ENCODE assay signal across 8 cellular contexts in the genomic region with DNA sequence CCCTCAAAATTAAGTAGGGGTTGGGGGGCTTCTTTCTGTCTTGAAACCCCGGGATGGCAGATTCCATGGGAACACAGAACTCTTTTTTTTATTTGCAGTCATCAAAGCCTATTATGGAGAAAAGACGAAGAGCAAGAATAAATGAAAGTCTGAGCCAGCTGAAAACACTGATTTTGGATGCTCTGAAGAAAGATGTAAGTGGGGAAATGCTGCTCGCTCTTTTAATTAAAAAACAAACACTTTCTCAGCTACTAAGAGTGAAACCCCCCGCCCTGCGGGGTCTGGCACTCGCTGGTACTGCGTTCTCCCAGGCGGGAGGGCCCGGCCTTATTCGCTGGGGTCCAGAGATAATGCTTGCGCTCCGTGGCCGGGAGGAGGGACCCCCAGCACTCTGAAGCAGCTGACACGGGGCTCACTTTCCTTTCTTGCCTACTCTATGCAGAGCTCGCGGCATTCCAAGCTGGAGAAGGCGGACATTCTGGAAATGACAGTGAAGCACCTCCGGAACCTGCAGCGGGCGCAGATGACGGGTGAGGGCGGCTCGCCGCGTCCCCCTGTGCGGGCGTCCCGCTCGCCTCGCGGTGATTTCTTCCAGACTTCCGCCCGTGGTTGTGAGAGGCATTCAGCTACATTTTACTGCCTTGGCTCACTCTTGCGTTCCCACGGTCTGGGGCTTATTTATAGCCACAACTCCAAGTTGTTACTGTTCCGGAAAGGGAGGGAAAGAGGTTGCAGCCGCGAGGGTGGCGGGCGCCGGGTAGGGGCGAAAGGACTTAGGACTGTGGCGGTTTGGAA.
DNase-seq lines count a peak whose midpoint lies in the region; ATAC-seq and TF ChIP-seq lines count a peak whose summit lies in the region.

No MANE protein-coding gene starts in this region.

- H3K27me3 ChIP-seq in brain microvascular endothelial cell (replicated peaks): peaks cover 7% of the 10 kb centered on the region

- no peak for DNase-seq in GM13977 (ENCODE audit: low spot score)
- no peak for DNase-seq in RWPE1 (ENCODE audit: low spot score)
- DNase-seq in brain microvascular endothelial cell: peak; percentile 78
- DNase-seq in inferior parietal cortex (ENCODE audit: extremely low spot score): peak; percentile 25
- peak; percentile 48 for DNase-seq in stimulated activated CD4-positive, alpha-beta T cell treated with anti-CD3 and anti-CD28 coated beads, Interleukin-15, amount 100 ng/mL, for 24 hours

- POLR2A ChIA-PET in RWPE1 (lab: Yijun Ruan, JAX; ENCODE audit: low non-redundant PET): no interaction called here

- ATAC-seq in HG02588 (IDR thresholded peaks at IDR 0.05; ENCODE audit: unreplicated experiment) (no peak), GM18517 (IDR thresholded peaks at IDR 0.05; ENCODE audit: unreplicated experiment) (no peak)

- CTCF ChIA-PET in RWPE1 (lab: Yijun Ruan, JAX): interaction anchor here (0.5 to 6.6 kb wide), 9 partner anchors 59 to 471 kb away, joined by 3 to 56 read pairs (median 3); no protein-coding TSS in a partner anchor

- in situ Hi-C loops in GM13977 (cut with MboI; ENCODE audit: low pct_unique_long_range_greater_than_20kb, low sequenced_read_pairs, unreplicated experiment): loop anchor here (5.0 kb wide), 1 partner anchor 349 kb away; no protein-coding TSS in a partner anchor
- in situ Hi-C loops in brain microvascular endothelial cell (cut with HindIII; ENCODE audit: low pct_ligation_motif_present, low sequenced_read_pairs): no loop called here

- H3K36me3 ChIP-seq in brain microvascular endothelial cell (replicated peaks): peaks cover 2% of the 10 kb centered on the region

- H3K4me3 ChIP-seq in brain microvascular endothelial cell (ENCODE audit: low read depth, low read length): peak overlapping the region; percentile 94

- H3K27ac ChIP-seq in 22Rv1 (peak overlapping the region; percentile 99), RWPE1 (peak overlapping the region; percentile 97), brain microvascular endothelial cell (peak overlapping the region; percentile 89)

- no peak for TF ChIP-seq CTCF in 22Rv1 (IDR thresholded peaks at IDR 0.05)
- TF ChIP-seq CTCF in GM13977 (IDR thresholded peaks at IDR 0.05; ENCODE audit: extremely low read depth, insufficient read depth, missing control alignments): peak; percentile 1
- no peak for TF ChIP-seq CTCF in RWPE1 (conservative IDR thresholded peaks at IDR 0.05; ENCODE audit: low read depth)
- TF ChIP-seq CTCF in brain microvascular endothelial cell (IDR thresholded peaks at IDR 0.05; ENCODE audit: low read depth, low read length, missing control alignments): no peak

Comparison
In these comparisons a context has a peak if more than half of its experiments do, and no peak if none do; other contexts are left out.
1. DNase-seq: peak in brain microvascular endothelial cell (single experiment), inferior parietal cortex (single experiment) and stimulated activated CD4-positive, alpha-beta T cell treated with anti-CD3 and anti-CD28 coated beads, Interleukin-15, amount 100 ng/mL, for 24 hours (single experiment); none in GM13977 (single experiment) and RWPE1 (single experiment).
2. Peak in every context shown above with its lines, with median percentiles within 50 percentile points of each other: H3K27ac ChIP-seq.